1 cellular context compared by ENCODE assay signal in genomic region chr15:70097337-70098169, GRCh38.
TF ChIP-seq lines count a peak whose summit lies in the region.

TLE3 (minus strand) TSS chr15:70097917; CDS start chr15:70096798, 1,119 bp downstream.

TF ChIP-seq in K562, 482 proteins besides CTCF, POLR2A, EP300 and RAD21 (continued from another document and continues in another):
- TF ChIP-seq REST (CRISPR knock-in tag; IDR thresholded peaks at IDR 0.05; ENCODE audit: low read depth), result peak; percentile 43; the same call in 1 of the 2 replicates
- TF ChIP-seq FOXO4 (CRISPR knock-in tag; IDR thresholded peaks at IDR 0.05), result no peak
- TF ChIP-seq HDAC3 (IDR thresholded peaks at IDR 0.05; ENCODE audit: borderline replicate concordance, partially characterized antibody), result no peak
- TF ChIP-seq MED1 (CRISPR knock-in tag; IDR thresholded peaks at IDR 0.05; ENCODE audit: borderline replicate concordance), result no peak
- peak in 1 of 2 experiments; percentile 70; a peak in 1 of 3 replicates for TF ChIP-seq CBX3 (IDR thresholded peaks at IDR 0.05; ENCODE audit: borderline replicate concordance in 1 of 2, low read length in 2 of 2)
- no peak for TF ChIP-seq ESRRA (IDR thresholded peaks at IDR 0.05; ENCODE audit: borderline replicate concordance, low read depth)
- no peak for TF ChIP-seq KLF16 (IDR thresholded peaks at IDR 0.05)
- TF ChIP-seq ZNF561 (CRISPR knock-in tag; conservative IDR thresholded peaks at IDR 0.05), result no peak
- TF ChIP-seq FOXJ2 (tag; IDR thresholded peaks at IDR 0.05), result no peak
- no peak for TF ChIP-seq NR4A1 (CRISPR knock-in tag; IDR thresholded peaks at IDR 0.05)
- TF ChIP-seq NR4A1 (tag; IDR thresholded peaks at IDR 0.05), result no peak
- TF ChIP-seq PHF21A (IDR thresholded peaks at IDR 0.05; ENCODE audit: borderline replicate concordance, low read depth), result peak; percentile 81; the same call in 1 of the 2 replicates
- TF ChIP-seq HDAC6 (IDR thresholded peaks at IDR 0.05; ENCODE audit: low read depth, low read length), result no peak
- peak; percentile 81; the same call in 1 of the 2 replicates for TF ChIP-seq ZNF395 (CRISPR knock-in tag; IDR thresholded peaks at IDR 0.05)
- TF ChIP-seq ZBTB17 (CRISPR knock-in tag; IDR thresholded peaks at IDR 0.05), result 0 out of 2 replicates have a peak, but pooled peaks have one; percentile 14
- TF ChIP-seq FOXP4 (CRISPR knock-in tag; IDR thresholded peaks at IDR 0.05; ENCODE audit: borderline replicate concordance), result no peak
- TF ChIP-seq GABPB1 (CRISPR knock-in tag; IDR thresholded peaks at IDR 0.05), result peak; percentile 47; the same call in 1 of the 2 replicates
- peak; percentile 72 for TF ChIP-seq TAF9B (IDR thresholded peaks at IDR 0.05; ENCODE audit: partially characterized antibody)
- TF ChIP-seq AFF4 (CRISPR knock-in tag; IDR thresholded peaks at IDR 0.05), result peak; percentile 68; the same call in 1 of the 2 replicates
- TF ChIP-seq ZZZ3 (IDR thresholded peaks at IDR 0.05), result no peak
- no peak for TF ChIP-seq TSC22D4 (tag; IDR thresholded peaks at IDR 0.05)
- peak; percentile 84 for TF ChIP-seq FOS (IDR thresholded peaks at IDR 0.05; ENCODE audit: extremely low read depth, insufficient read length)
- TF ChIP-seq ZNF143 (CRISPR knock-in tag; IDR thresholded peaks at IDR 0.05), result no peak
- TF ChIP-seq ZNF444 (CRISPR knock-in tag; IDR thresholded peaks at IDR 0.05), result no peak
- peak in 1 of 2 experiments; percentile 47; a peak in 2 of 4 replicates for TF ChIP-seq TRIM24 (IDR thresholded peaks at IDR 0.05)
- peak; percentile 95 for TF ChIP-seq RBFOX2 (IDR thresholded peaks at IDR 0.05; ENCODE audit: low read depth, low read length)
- TF ChIP-seq ELF1 (tag; IDR thresholded peaks at IDR 0.05), result no peak
- no peak for TF ChIP-seq MLX (CRISPR knock-in tag; conservative IDR thresholded peaks at IDR 0.05)
- TF ChIP-seq MAX (CRISPR knock-in tag; IDR thresholded peaks at IDR 0.05), result peak; percentile 94
- no peak for TF ChIP-seq THAP12 (CRISPR knock-in tag; IDR thresholded peaks at IDR 0.05)
- peak; percentile 83 for TF ChIP-seq VEZF1 (CRISPR knock-in tag; IDR thresholded peaks at IDR 0.05)
- peak; percentile 76 for TF ChIP-seq HMGN3 (IDR thresholded peaks at IDR 0.05; ENCODE audit: borderline replicate concordance, extremely low read depth, insufficient read length, low read depth, low read length)
- TF ChIP-seq TEAD2 (tag; IDR thresholded peaks at IDR 0.05), result no peak
- 0 out of 2 replicates have a peak, but pooled peaks have one; percentile 39 for TF ChIP-seq MIER1 (IDR thresholded peaks at IDR 0.05; ENCODE audit: low read depth)
- no peak for TF ChIP-seq CEBPG (CRISPR knock-in tag; IDR thresholded peaks at IDR 0.05)
- no peak for TF ChIP-seq CEBPG (tag; conservative IDR thresholded peaks at IDR 0.05 in 1 of 2, IDR thresholded peaks at IDR 0.05 in 1 of 2)
- TF ChIP-seq FUS (optimal IDR thresholded peaks at IDR 0.05; ENCODE audit: low read depth, low read length), result peak; percentile 55
- no peak for TF ChIP-seq ZC3H4 (CRISPR knock-in tag; IDR thresholded peaks at IDR 0.05; ENCODE audit: borderline replicate concordance)
- peak; percentile 27; the same call in 1 of the 2 replicates for TF ChIP-seq NR2C2 (CRISPR knock-in tag; IDR thresholded peaks at IDR 0.05)
- TF ChIP-seq NR2C2 (tag; IDR thresholded peaks at IDR 0.05), result no peak; the same call in 1 of the 2 replicates
- TF ChIP-seq BCL6 (CRISPR knock-in tag; IDR thresholded peaks at IDR 0.05), result no peak
- no peak for TF ChIP-seq HIVEP1 (CRISPR knock-in tag; IDR thresholded peaks at IDR 0.05)
- no peak for TF ChIP-seq FOXK1 (CRISPR knock-in tag; IDR thresholded peaks at IDR 0.05; ENCODE audit: borderline replicate concordance)
- peak; percentile 97 for TF ChIP-seq KDM5B (IDR thresholded peaks at IDR 0.05; ENCODE audit: insufficient replicate concordance, low read depth, low read length)
- TF ChIP-seq NCOA1 (IDR thresholded peaks at IDR 0.05; ENCODE audit: low read depth), result peak; percentile 56; the same call in 1 of the 2 replicates
- no peak for TF ChIP-seq ETS2 (tag; IDR thresholded peaks at IDR 0.05; ENCODE audit: borderline replicate concordance, poor library complexity, severe bottlenecking)
- TF ChIP-seq FIP1L1 (IDR thresholded peaks at IDR 0.05; ENCODE audit: low read depth, low read length, poor library complexity, severe bottlenecking), result no peak
- no peak for TF ChIP-seq ZNF274 (IDR thresholded peaks at IDR 0.05; ENCODE audit: borderline replicate concordance, low read depth, low read length)
- no peak for TF ChIP-seq ZNF253 (CRISPR knock-in tag; conservative IDR thresholded peaks at IDR 0.05)
- TF ChIP-seq ZNF764 (CRISPR knock-in tag; IDR thresholded peaks at IDR 0.05; ENCODE audit: low read depth), result no peak
- peak; percentile 37 for TF ChIP-seq ZFX (CRISPR knock-in tag; IDR thresholded peaks at IDR 0.05)
- TF ChIP-seq DMBX1 (CRISPR knock-in tag; IDR thresholded peaks at IDR 0.05; ENCODE audit: borderline replicate concordance), result no peak
- TF ChIP-seq DNMT1 (IDR thresholded peaks at IDR 0.05), result peak; percentile 45; the same call in 1 of the 2 replicates
- TF ChIP-seq GTF2F1 (IDR thresholded peaks at IDR 0.05; ENCODE audit: low read depth, low read length), result peak; percentile 39; the same call in 1 of the 2 replicates
- TF ChIP-seq GATAD2A (IDR thresholded peaks at IDR 0.05), result peak; percentile 56; the same call in 1 of the 2 replicates
